In genomic region chr4:103198111-103198765, GRCh38 we compare ENCODE assay signal across 8 cellular contexts. TPM values are rescaled to one million over a fixed set of nuclear protein-coding genes. Genes with fewer than 3 reads are reported as not detected.
DNase-seq lines count a peak whose midpoint lies in the region; TF ChIP-seq lines count a peak whose summit lies in the region.

A gene with protein sequence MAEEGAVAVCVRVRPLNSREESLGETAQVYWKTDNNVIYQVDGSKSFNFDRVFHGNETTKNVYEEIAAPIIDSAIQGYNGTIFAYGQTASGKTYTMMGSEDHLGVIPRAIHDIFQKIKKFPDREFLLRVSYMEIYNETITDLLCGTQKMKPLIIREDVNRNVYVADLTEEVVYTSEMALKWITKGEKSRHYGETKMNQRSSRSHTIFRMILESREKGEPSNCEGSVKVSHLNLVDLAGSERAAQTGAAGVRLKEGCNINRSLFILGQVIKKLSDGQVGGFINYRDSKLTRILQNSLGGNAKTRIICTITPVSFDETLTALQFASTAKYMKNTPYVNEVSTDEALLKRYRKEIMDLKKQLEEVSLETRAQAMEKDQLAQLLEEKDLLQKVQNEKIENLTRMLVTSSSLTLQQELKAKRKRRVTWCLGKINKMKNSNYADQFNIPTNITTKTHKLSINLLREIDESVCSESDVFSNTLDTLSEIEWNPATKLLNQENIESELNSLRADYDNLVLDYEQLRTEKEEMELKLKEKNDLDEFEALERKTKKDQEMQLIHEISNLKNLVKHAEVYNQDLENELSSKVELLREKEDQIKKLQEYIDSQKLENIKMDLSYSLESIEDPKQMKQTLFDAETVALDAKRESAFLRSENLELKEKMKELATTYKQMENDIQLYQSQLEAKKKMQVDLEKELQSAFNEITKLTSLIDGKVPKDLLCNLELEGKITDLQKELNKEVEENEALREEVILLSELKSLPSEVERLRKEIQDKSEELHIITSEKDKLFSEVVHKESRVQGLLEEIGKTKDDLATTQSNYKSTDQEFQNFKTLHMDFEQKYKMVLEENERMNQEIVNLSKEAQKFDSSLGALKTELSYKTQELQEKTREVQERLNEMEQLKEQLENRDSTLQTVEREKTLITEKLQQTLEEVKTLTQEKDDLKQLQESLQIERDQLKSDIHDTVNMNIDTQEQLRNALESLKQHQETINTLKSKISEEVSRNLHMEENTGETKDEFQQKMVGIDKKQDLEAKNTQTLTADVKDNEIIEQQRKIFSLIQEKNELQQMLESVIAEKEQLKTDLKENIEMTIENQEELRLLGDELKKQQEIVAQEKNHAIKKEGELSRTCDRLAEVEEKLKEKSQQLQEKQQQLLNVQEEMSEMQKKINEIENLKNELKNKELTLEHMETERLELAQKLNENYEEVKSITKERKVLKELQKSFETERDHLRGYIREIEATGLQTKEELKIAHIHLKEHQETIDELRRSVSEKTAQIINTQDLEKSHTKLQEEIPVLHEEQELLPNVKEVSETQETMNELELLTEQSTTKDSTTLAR (N-terminal part only) (minus strand): TSS chr4:103198343. CDS start chr4:103198319, 24 bp downstream.

- H3K27me3 Mint-ChIP-seq in activated T-helper 2 cell treated with anti-CD3 and anti-CD28 coated beads, Interferon-gamma antibody, Interleukin-2, Interleukin-4, amounts not matched to agents 10 μg/mL and 5 μg/mL and 100 μg/mL, durations not matched to agents 14 hours and 24 hours and 36 hours (ENCODE audit: low read depth) = peaks cover 9% of the 10 kb centered on the region
- no peaks in the 10 kb centered on the region for H3K27me3 Mint-ChIP-seq in neural crest cell (ENCODE audit: low read depth)

- intact Hi-C loops in activated T-helper 2 cell treated with anti-CD3 and anti-CD28 coated beads, Interferon-gamma antibody, Interleukin-2, Interleukin-4, amounts not matched to agents 10 μg/mL and 5 μg/mL and 100 μg/mL, durations not matched to agents 14 hours and 24 hours and 36 hours (cut with micrococcal nuclease) = loop anchor here (10.0 kb wide), 1 partner anchor 853 kb away; the partner anchor contains the start of gene SLC39A8
- intact Hi-C loops in stomach (cut with DNase I; ENCODE audit: low total_unique reads) = no loop called here

- WGBS in stomach, 5 donors = 0 to 1% (median 0%) methylated on average over 26 to 44 of the region's 44 CpGs

- peaks cover 0 to 20% (median 12%) of the 10 kb centered on the region in 4 donors for H3K4me1 ChIP-seq in stomach

- TF ChIP-seq CTCF in foreskin fibroblast (IDR thresholded peaks at IDR 0.05; ENCODE audit: low read depth, low read length) (no peak), neural crest cell (conservative IDR thresholded peaks at IDR 0.05) (no peak), stomach (IDR thresholded peaks at IDR 0.05) (no peak)

- TF ChIP-seq POLR2A in Raji (IDR thresholded peaks at IDR 0.05; ENCODE audit: insufficient read depth, low read depth, low read length) (peak; percentile 67), stomach (IDR thresholded peaks at IDR 0.05) (no peak)

- no peaks in the 10 kb centered on the region for H3K9me3 ChIP-seq in stomach

- DNase-seq in ELF-1 (ENCODE audit: low read depth, low spot score) (peak; percentile 97), GOT3 (lab: John Stamatoyannopoulos, UW) (peak; percentile 32), LHCN-M2 (ENCODE audit: low read depth) (peak; percentile 89), foreskin fibroblast (peak; percentile 79 to 95), neural crest cell (ENCODE audit: low read depth, low spot score) (peak; percentile 96), stomach (peak; percentile 86)
- peak; percentile 85 for DNase-seq in activated T-helper 2 cell treated with anti-CD3 and anti-CD28 coated beads, Interferon-gamma antibody, Interleukin-2, Interleukin-4, amounts not matched to agents 10 μg/mL and 5 μg/mL and 100 μg/mL, durations not matched to agents 14 hours and 24 hours and 36 hours (ENCODE audit: low spot score)

- no peaks in the 10 kb centered on the region for H3K27me3 ChIP-seq in stomach

- H3K4me3 Mint-ChIP-seq in activated T-helper 2 cell treated with anti-CD3 and anti-CD28 coated beads, Interferon-gamma antibody, Interleukin-2, Interleukin-4, amounts not matched to agents 10 μg/mL and 5 μg/mL and 100 μg/mL, durations not matched to agents 14 hours and 24 hours and 36 hours (ENCODE audit: low read depth) = peak within 1 kb of the TSS; percentile 96
- peak within 1 kb of the TSS; percentile 88 for H3K4me3 Mint-ChIP-seq in neural crest cell

- peaks cover 39% of the 10 kb centered on the region for H3K36me3 Mint-ChIP-seq in activated T-helper 2 cell treated with anti-CD3 and anti-CD28 coated beads, Interferon-gamma antibody, Interleukin-2, Interleukin-4, amounts not matched to agents 10 μg/mL and 5 μg/mL and 100 μg/mL, durations not matched to agents 14 hours and 24 hours and 36 hours (ENCODE audit: low read depth)
- peaks cover 9% of the 10 kb centered on the region for H3K36me3 Mint-ChIP-seq in neural crest cell (ENCODE audit: low read depth)

- no peaks in the 10 kb centered on the region for H3K36me3 ChIP-seq in stomach

- H3K27ac Mint-ChIP-seq in activated T-helper 2 cell treated with anti-CD3 and anti-CD28 coated beads, Interferon-gamma antibody, Interleukin-2, Interleukin-4, amounts not matched to agents 10 μg/mL and 5 μg/mL and 100 μg/mL, durations not matched to agents 14 hours and 24 hours and 36 hours = peak within 1 kb of the TSS; percentile 95
- peak within 1 kb of the TSS; percentile 98 for H3K27ac Mint-ChIP-seq in neural crest cell (ENCODE audit: unreplicated experiment)

- H3K4me3 ChIP-seq in foreskin fibroblast (ENCODE audit: low read depth in 1 of 2, low read length in 2 of 2) (peak within 1 kb of the TSS; percentile 87 to 91), stomach (peak within 1 kb of the TSS; percentile 66 to 96 (median 84))

- no peaks in the 10 kb centered on the region for H3K9me3 Mint-ChIP-seq in activated T-helper 2 cell treated with anti-CD3 and anti-CD28 coated beads, Interferon-gamma antibody, Interleukin-2, Interleukin-4, amounts not matched to agents 10 μg/mL and 5 μg/mL and 100 μg/mL, durations not matched to agents 14 hours and 24 hours and 36 hours
- H3K9me3 Mint-ChIP-seq in neural crest cell = peaks cover 3% of the 10 kb centered on the region

- H3K27ac ChIP-seq in stomach = peak within 1 kb of the TSS; percentile 52 to 83 (median 74)

- H3K4me1 Mint-ChIP-seq in activated T-helper 2 cell treated with anti-CD3 and anti-CD28 coated beads, Interferon-gamma antibody, Interleukin-2, Interleukin-4, amounts not matched to agents 10 μg/mL and 5 μg/mL and 100 μg/mL, durations not matched to agents 14 hours and 24 hours and 36 hours (ENCODE audit: low read depth) = peaks cover 23% of the 10 kb centered on the region
- H3K4me1 Mint-ChIP-seq in neural crest cell = peaks cover 33% of the 10 kb centered on the region

- TF ChIP-seq EP300 in stomach (IDR thresholded peaks at IDR 0.05) = no peak

RNA-seq across cellular contexts. Expression of the gene that starts here (rescaled TPM):
- total RNA-seq in LHCN-M2 (2014; rRNA removed) (43.9 and 53.7 TPM in 2 replicates), neural crest cell (59.7 and 70.0 TPM in 2 replicates), stomach (1 to 10 TPM; 2.3 to 9.4 (median 4.1) TPM)
- 3.0 TPM for polyA plus RNA-seq in LHCN-M2 (2012)
- 36.0 and 36.5 TPM in 2 replicates for total RNA-seq in activated T-helper 2 cell treated with anti-CD3 and anti-CD28 coated beads, Interferon-gamma antibody, Interleukin-2, Interleukin-4, amounts not matched to agents 10 μg/mL and 5 μg/mL and 100 μg/mL, durations not matched to agents 14 hours and 24 hours and 36 hours
- 1 to 10 TPM in 1 of 3 donors, under 1 TPM in 2; 0.31 to 1.3 (median 0.31) TPM for polyA plus RNA-seq in stomach

Comparison
In these comparisons a context has a peak if more than half of its experiments do, and no peak if none do; other contexts are left out.
1. Peak in every context shown above with its lines: DNase-seq, H3K4me3 ChIP-seq and H3K27ac ChIP-seq.
2. DNase-seq: peak in every context shown above with its lines; median percentile 97 in ELF-1; 96 in neural crest cell; 89 in LHCN-M2; 87 in foreskin fibroblast; 86 in stomach; 85 in activated T-helper 2 cell treated with anti-CD3 and anti-CD28 coated beads, Interferon-gamma antibody, Interleukin-2, Interleukin-4, amounts not matched to agents 10 μg/mL and 5 μg/mL and 100 μg/mL, durations not matched to agents 14 hours and 24 hours and 36 hours; 32 in GOT3.